In the genomic region with DNA sequence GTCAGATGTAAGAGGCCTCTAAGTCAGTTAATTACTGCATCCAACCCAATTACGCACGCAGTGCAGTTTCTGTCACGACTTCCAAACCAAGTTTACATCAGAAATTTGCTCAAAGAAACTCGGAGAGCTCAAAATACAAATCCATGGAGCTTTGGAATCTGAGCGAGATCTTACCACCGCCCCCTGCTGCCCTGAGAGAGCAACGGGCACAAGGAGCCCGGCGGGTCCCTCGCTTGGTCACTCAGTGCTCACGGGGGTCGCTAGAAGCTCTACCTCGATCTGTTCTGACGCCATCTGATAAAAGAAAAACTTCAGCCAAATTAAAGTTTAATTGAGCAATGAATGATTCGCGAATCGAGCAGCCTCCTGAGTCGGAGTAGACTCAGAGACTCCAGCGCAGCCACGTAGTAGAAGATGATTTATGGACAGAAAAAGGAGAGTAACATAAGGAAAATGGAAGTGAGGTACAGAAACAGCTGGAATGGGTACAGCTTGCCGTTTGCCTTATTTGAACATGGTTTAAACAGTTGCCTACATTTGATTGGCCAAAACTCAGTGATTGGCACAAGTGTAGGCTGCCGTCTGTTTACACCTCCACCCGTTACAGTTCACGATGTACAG, we compare ENCODE assay signal across 17 cellular contexts.
A peak's percentile ranks its signal among the peaks of the same experiment; 100 is the strongest.
DNase-seq lines count a peak whose midpoint lies in the region; ATAC-seq, FAIRE-seq and TF ChIP-seq lines count a peak whose summit lies in the region.
"Had no signal": no experiment of that assay in that cellular context is flagged by ENCODE, and none has a peak within 500 bp of the region (broad histone marks: within the 10 kb centered on the region; RNA-seq: fewer than 3 reads in every experiment).

No MANE protein-coding gene starts in this region.

- CTCF ChIA-PET in K562 (lab: Yijun Ruan, JAX; ENCODE audit: low intra/inter-chr PET ratio) (no interaction called here), T-cell (lab: Charles Lee) (interaction anchor here in 1 of 2 donors (0.6 kb wide), 1 partner anchor 38 kb away, joined by 3 read pairs; no protein-coding TSS in a partner anchor)

- BruUV-seq in K562 (replicated peaks; lab: Mats Ljungman, UMichigan) = no TSS peak

- peaks cover 0 to 4% of the 10 kb centered on the region in 2 experiments; a peak in 1 of 5 replicates for H3K27me3 ChIP-seq in K562 (ENCODE audit: control insufficient read depth in 2 of 2, insufficient read depth in 2 of 2, low read length in 2 of 2)
- no peaks in the 10 kb centered on the region for H3K27me3 ChIP-seq in kidney epithelial cell (ENCODE audit: control insufficient read depth, insufficient read depth, low read length)
- H3K27me3 ChIP-seq: cardiac muscle cell, neutrophil had no signal

- TF ChIP-seq POLR2A in K562 (conservative IDR thresholded peaks at IDR 0.05) (no peak), H54 (IDR thresholded peaks at IDR 0.05; ENCODE audit: low read depth, low read length) (no peak)

- H3K4me3 ChIP-seq in K562 (no peak overlapping the region), kidney epithelial cell (ENCODE audit: low read depth, low read length) (no peak overlapping the region)
- H3K4me3 ChIP-seq: cardiac muscle cell had no signal

- no peak for DNase-seq in natural killer cell
- no peak for DNase-seq in natural killer cell treated with Interleukin-12 subunit alpha and Interleukin-12 subunit beta and Interleukin-15 and Interleukin-18, amount 100 ng/mL, for 72 hours (ENCODE audit: low spot score)
- peak in 1 of 4 experiments; percentile 18 for DNase-seq in K562 (ENCODE audit: extremely low read depth in 1 of 4, low spot score in 3 of 4)
- no peak for DNase-seq in kidney epithelial cell (ENCODE audit: low read depth)
- no peak for DNase-seq in H54 (ENCODE audit: insufficient read length, low spot score)
- DNase-seq in sciatic nerve (ENCODE audit: low spot score) = no peak
- no peak for DNase-seq in T-cell
- DNase-seq in activated T-cell treated with anti-CD3 and anti-CD28 coated beads, Interleukin-2, amount 50 U/mL, for 1 hour = no peak
- DNase-seq: activated naive CD4-positive, alpha-beta T cell; AML-193; DMS79 treated with DMSO at 0.1 percent for 48 hours; NCI-H187 treated with DMSO at 0.1 percent for 48 hours; NCI-H774; T1000 had no signal

- H3K4me3 Mint-ChIP-seq in natural killer cell = no peak overlapping the region
- no peak overlapping the region for H3K4me3 Mint-ChIP-seq in natural killer cell treated with Interleukin-12 subunit alpha and Interleukin-12 subunit beta and Interleukin-15 and Interleukin-18, amount 100 ng/mL, for 72 hours
- no peak overlapping the region for H3K4me3 Mint-ChIP-seq in T-cell

- TF ChIP-seq CTCF in natural killer cell (IDR thresholded peaks at IDR 0.05) (peak; percentile 9), K562 (IDR thresholded peaks at IDR 0.05 in 2 of 3, conservative IDR thresholded peaks at IDR 0.05 in 1 of 3; ENCODE audit: insufficient read depth in 2 of 3, low read depth in 1 of 3, low read length in 3 of 3) (peak; percentile 45 to 55 (median 48); a peak in 5 of 6 replicates), kidney epithelial cell (IDR thresholded peaks at IDR 0.05; ENCODE audit: insufficient read depth, low read length, poor library complexity, severe bottlenecking) (peak; percentile 62)

- H3K4me1 ChIP-seq in K562 (replicated peaks in 1 of 2; ENCODE audit: control insufficient read depth in 2 of 2, insufficient read depth in 2 of 2, low read length in 2 of 2) = no peaks in the 10 kb centered on the region

- in situ Hi-C loops in K562 (cut with MboI) = no loop called here

- H3K9me1 ChIP-seq in K562 (ENCODE audit: control insufficient read depth, insufficient read depth, low read length) = no peaks in the 10 kb centered on the region

- TF ChIP-seq RAD21 in K562 (CRISPR knock-in tag; conservative IDR thresholded peaks at IDR 0.05 in 1 of 2, IDR thresholded peaks at IDR 0.05 in 1 of 2) = peak in 1 of 2 experiments; percentile 19; a peak in 1 of 4 replicates

- no peak overlapping the region for H3K9ac ChIP-seq in K562 (ENCODE audit: insufficient read depth in 1 of 2, low read depth in 2 of 2, low read length in 2 of 2)

- FAIRE-seq in K562 (lab: Jason Lieb, UNC) (no peak), H54 (lab: Jason Lieb, UNC) (no peak)

- H3K36me3 ChIP-seq in K562 (ENCODE audit: control insufficient read depth, insufficient read depth, low read length) (no peaks in the 10 kb centered on the region), kidney epithelial cell (ENCODE audit: control insufficient read depth, insufficient read depth, low read length) (no peaks in the 10 kb centered on the region)
- H3K36me3 ChIP-seq: cardiac muscle cell, neutrophil had no signal

- no peak for ATAC-seq in natural killer cell
- no peak for ATAC-seq in natural killer cell treated with Interleukin-12 subunit alpha and Interleukin-12 subunit beta and Interleukin-15 and Interleukin-18, amount 100 ng/mL, for 72 hours
- ATAC-seq in K562 = peak; percentile 77
- ATAC-seq in sciatic nerve = no peak
- ATAC-seq in T-cell (replicated peaks in 1 of 4) = no peak
- ATAC-seq: Right ventricle myocardium inferior had no signal

- no peak overlapping the region for H3K27ac ChIP-seq in K562 (ENCODE audit: extremely low read depth, low read depth, low read length)
- H3K27ac ChIP-seq: cardiac muscle cell, neutrophil had no signal

- no peak overlapping the region; the same call in 1 of the 2 replicates for H2AFZ ChIP-seq in K562 (ENCODE audit: low read depth, low read length)

- H3K27me3 Mint-ChIP-seq in natural killer cell (ENCODE audit: low read depth in 2 of 2) (peaks cover 19 to 25% of the 10 kb centered on the region in 2 donors), T-cell (peaks cover 9 to 18% of the 10 kb centered on the region in 2 donors)
- H3K27me3 Mint-ChIP-seq in natural killer cell treated with Interleukin-12 subunit alpha and Interleukin-12 subunit beta and Interleukin-15 and Interleukin-18, amount 100 ng/mL, for 72 hours = peaks cover 10 to 38% of the 10 kb centered on the region in 2 donors

- H3K9me3 Mint-ChIP-seq in natural killer cell = no peaks in the 10 kb centered on the region
- H3K9me3 Mint-ChIP-seq in natural killer cell treated with Interleukin-12 subunit alpha and Interleukin-12 subunit beta and Interleukin-15 and Interleukin-18, amount 100 ng/mL, for 72 hours = no peaks in the 10 kb centered on the region
- H3K9me3 Mint-ChIP-seq in T-cell = no peaks in the 10 kb centered on the region

- peaks cover 5 to 6% of the 10 kb centered on the region in 2 donors for H3K4me1 Mint-ChIP-seq in natural killer cell
- H3K4me1 Mint-ChIP-seq in natural killer cell treated with Interleukin-12 subunit alpha and Interleukin-12 subunit beta and Interleukin-15 and Interleukin-18, amount 100 ng/mL, for 72 hours (ENCODE audit: low read depth in 2 of 2) = peaks cover 0 to 2% of the 10 kb centered on the region in 2 donors
- peaks cover 0 to 5% (median 3%) of the 10 kb centered on the region in 3 donors for H3K4me1 Mint-ChIP-seq in T-cell

- WGBS in K562 (ENCODE audit: insufficient coverage, low coverage, missing lambda C conversion rate) = 3% methylated on average over 24 of the region's 24 CpGs

- no peak for TF ChIP-seq EP300 in K562 (IDR thresholded peaks at IDR 0.05; ENCODE audit: low read length)

- intact Hi-C loops in natural killer cell (cut with micrococcal nuclease) = no loop called here
- intact Hi-C loops in K562 (cut with micrococcal nuclease) = no loop called here
- intact Hi-C loops in sciatic nerve (cut with DNase I) = no loop called here

- no peaks in the 10 kb centered on the region for H4K20me1 ChIP-seq in K562 (replicated peaks; ENCODE audit: control insufficient read depth, insufficient read depth, low read length)

- H3K9me3 ChIP-seq in K562 (replicated peaks; ENCODE audit: control insufficient read depth, insufficient read depth, low read depth, low read length) = no peaks in the 10 kb centered on the region
- H3K9me3 ChIP-seq: neutrophil had no signal

- no peak overlapping the region for H3K4me2 ChIP-seq in K562 (ENCODE audit: insufficient read depth, low read length)

- H3K27ac Mint-ChIP-seq in natural killer cell = no peak overlapping the region
- H3K27ac Mint-ChIP-seq in natural killer cell treated with Interleukin-12 subunit alpha and Interleukin-12 subunit beta and Interleukin-15 and Interleukin-18, amount 100 ng/mL, for 72 hours = peak overlapping the region in 1 of 2 donors; percentile 6
- no peak overlapping the region for H3K27ac Mint-ChIP-seq in T-cell

- no peaks in the 10 kb centered on the region for H3K79me2 ChIP-seq in K562 (ENCODE audit: control insufficient read depth, insufficient read depth, low read length)

- POLR2A ChIA-PET in K562 (lab: Yijun Ruan, JAX) (interaction anchor here (0.9 to 1.5 kb wide), 3 partner anchors 9 to 20 kb away, joined by 3 read pairs; no protein-coding TSS in a partner anchor), T-cell (lab: Charles Lee) (no interaction called here)

- H3K36me3 Mint-ChIP-seq in natural killer cell (no peaks in the 10 kb centered on the region), T-cell (no peaks in the 10 kb centered on the region)
- no peaks in the 10 kb centered on the region for H3K36me3 Mint-ChIP-seq in natural killer cell treated with Interleukin-12 subunit alpha and Interleukin-12 subunit beta and Interleukin-15 and Interleukin-18, amount 100 ng/mL, for 72 hours

TF ChIP-seq in K562, 482 proteins besides CTCF, POLR2A, EP300 and RAD21 (continues in another document):
- TF ChIP-seq, protein P1, sequence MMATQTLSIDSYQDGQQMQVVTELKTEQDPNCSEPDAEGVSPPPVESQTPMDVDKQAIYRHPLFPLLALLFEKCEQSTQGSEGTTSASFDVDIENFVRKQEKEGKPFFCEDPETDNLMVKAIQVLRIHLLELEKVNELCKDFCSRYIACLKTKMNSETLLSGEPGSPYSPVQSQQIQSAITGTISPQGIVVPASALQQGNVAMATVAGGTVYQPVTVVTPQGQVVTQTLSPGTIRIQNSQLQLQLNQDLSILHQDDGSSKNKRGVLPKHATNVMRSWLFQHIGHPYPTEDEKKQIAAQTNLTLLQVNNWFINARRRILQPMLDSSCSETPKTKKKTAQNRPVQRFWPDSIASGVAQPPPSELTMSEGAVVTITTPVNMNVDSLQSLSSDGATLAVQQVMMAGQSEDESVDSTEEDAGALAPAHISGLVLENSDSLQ (IDR thresholded peaks at IDR 0.05) = peak; percentile 40
- TF ChIP-seq, protein P2, sequence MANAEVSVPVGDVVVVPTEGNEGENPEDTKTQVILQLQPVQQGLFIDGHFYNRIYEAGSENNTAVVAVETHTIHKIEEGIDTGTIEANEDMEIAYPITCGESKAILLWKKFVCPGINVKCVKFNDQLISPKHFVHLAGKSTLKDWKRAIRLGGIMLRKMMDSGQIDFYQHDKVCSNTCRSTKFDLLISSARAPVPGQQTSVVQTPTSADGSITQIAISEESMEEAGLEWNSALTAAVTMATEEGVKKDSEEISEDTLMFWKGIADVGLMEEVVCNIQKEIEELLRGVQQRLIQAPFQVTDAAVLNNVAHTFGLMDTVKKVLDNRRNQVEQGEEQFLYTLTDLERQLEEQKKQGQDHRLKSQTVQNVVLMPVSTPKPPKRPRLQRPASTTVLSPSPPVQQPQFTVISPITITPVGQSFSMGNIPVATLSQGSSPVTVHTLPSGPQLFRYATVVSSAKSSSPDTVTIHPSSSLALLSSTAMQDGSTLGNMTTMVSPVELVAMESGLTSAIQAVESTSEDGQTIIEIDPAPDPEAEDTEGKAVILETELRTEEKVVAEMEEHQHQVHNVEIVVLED (CRISPR knock-in tag; IDR thresholded peaks at IDR 0.05) = no peak

Comparison
In these comparisons a context has a peak if more than half of its experiments do, and no peak if none do; other contexts are left out.
1. CTCF ChIP-seq: peak in every context shown above with its lines; median percentile 62 in kidney epithelial cell; 48 in K562; 9 in natural killer cell.